Comparison of ENCODE assay signal across 8 cellular contexts in the genomic region with DNA sequence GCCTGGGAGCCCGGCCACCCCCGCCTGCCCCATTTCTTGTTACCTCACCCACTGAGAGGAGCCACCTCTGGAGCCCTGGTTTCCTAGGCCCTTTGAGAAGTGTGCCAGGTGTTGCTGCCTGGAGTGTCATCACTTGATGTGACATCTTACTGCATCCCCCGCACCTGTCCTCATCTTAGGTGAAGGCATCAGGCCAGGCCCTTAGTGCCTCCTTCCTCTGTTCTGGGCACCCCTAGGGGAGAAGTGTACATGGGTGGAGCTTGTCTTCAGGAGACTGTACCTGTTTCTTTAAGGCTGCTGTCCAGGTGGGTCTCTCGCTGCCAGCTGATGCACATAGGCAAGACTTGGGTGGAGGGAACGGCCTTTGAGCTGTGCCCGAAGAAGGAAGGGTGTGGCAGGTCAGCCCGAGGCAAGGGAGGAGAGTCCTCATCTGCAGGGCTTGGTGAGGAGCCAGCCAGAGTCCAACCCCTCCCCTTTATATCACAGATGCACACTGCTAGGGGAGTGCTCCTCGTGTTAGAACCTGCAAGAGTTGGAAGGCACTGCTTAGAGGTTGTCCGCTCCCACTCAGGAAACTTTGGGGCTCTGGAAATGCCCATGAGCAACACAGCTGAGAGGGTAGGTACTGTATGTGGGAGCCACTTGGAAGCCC. TPM values are rescaled to one million over a fixed set of nuclear protein-coding genes. Genes with fewer than 3 reads are reported as not detected.
A peak's percentile ranks its signal among the peaks of the same experiment; 100 is the strongest.
DNase-seq lines count a peak whose midpoint lies in the region; ATAC-seq and FAIRE-seq lines count a peak whose summit lies in the region.

No MANE protein-coding gene starts in this region.

- H3K4me1 ChIP-seq in SJSA1 (replicated peaks) (peaks cover 27% of the 10 kb centered on the region), right cardiac atrium (ENCODE audit: control insufficient read depth, insufficient read depth, low read length) (peaks cover 26% of the 10 kb centered on the region)

- WGBS in right cardiac atrium: 49% methylated on average over 9 of the region's 9 CpGs

- intact Hi-C loops in right cardiac atrium (cut with DNase I): loop anchor here in 1 of 4 donors (10.0 kb wide), 1 partner anchor 46 kb away; the partner anchor contains the start of gene NCK2

- H3K27me3 ChIP-seq in SJSA1 (replicated peaks) (no peaks in the 10 kb centered on the region), right cardiac atrium (ENCODE audit: control insufficient read depth, insufficient read depth) (no peaks in the 10 kb centered on the region)

- no peak for FAIRE-seq in urothelium cell line (lab: Jason Lieb, UNC)

- ATAC-seq in GM18502 (IDR thresholded peaks at IDR 0.05; ENCODE audit: poor library complexity, unreplicated experiment) (peak; percentile 23), HG02571 (IDR thresholded peaks at IDR 0.05; ENCODE audit: unreplicated experiment) (peak; percentile 22), right cardiac atrium (peak; percentile 56 to 59)

- H3K4me3 ChIP-seq in SJSA1: no peak overlapping the region
- H3K4me3 ChIP-seq in right cardiac atrium (ENCODE audit: low read length): no peak overlapping the region

- H3K27ac ChIP-seq in SJSA1 (peak overlapping the region; percentile 38), right cardiac atrium (ENCODE audit: low read length) (no peak overlapping the region)

- no peak for DNase-seq in SJSA1 (ENCODE audit: low read depth in 1 of 2, low spot score in 2 of 2)
- DNase-seq in right cardiac atrium: peak in 1 of 3 donors; percentile 63
- DNase-seq in ecto neural progenitor cell (ENCODE audit: low spot score): no peak
- no peak for DNase-seq in RKO (ENCODE audit: low spot score)
- DNase-seq in urothelium cell line (ENCODE audit: low spot score): no peak
- no peak for DNase-seq in cerebellum (ENCODE audit: low spot score)

- no peaks in the 10 kb centered on the region for H3K36me3 ChIP-seq in SJSA1

- no peaks in the 10 kb centered on the region for H3K9me3 ChIP-seq in SJSA1 (replicated peaks)
- H3K9me3 ChIP-seq in right cardiac atrium (ENCODE audit: control insufficient read depth, low read length): no peaks in the 10 kb centered on the region

RNA-seq across cellular contexts. Expression of gene NCK2, which starts 45.9 kb away (rescaled TPM):
- total RNA-seq in SJSA1 (2014; rRNA removed; shearing (Covaris generic)): 30.8 and 47.1 TPM in 2 replicates
- total RNA-seq in right cardiac atrium (10 to 100 TPM; 29.9 to 39.5 (median 32.1) TPM), cerebellum (38.6 TPM)
- polyA plus RNA-seq in right cardiac atrium: 30.9 TPM
